21 cellular contexts compared by ENCODE assay signal in genomic region chrX:115588180-115588579, GRCh38. TPM values are rescaled to one million over a fixed set of nuclear protein-coding genes. Genes with fewer than 3 reads are reported as not detected.
DNase-seq lines count a peak whose midpoint lies in the region; ATAC-seq, FAIRE-seq and TF ChIP-seq lines count a peak whose summit lies in the region.
"Had no signal": no experiment of that assay in that cellular context is flagged by ENCODE, and none has a peak within 500 bp of the region (broad histone marks: within the 10 kb centered on the region; RNA-seq: fewer than 3 reads in every experiment).

No MANE protein-coding gene starts in this region.

- POLR2A ChIA-PET in T-cell (lab: Charles Lee) = no interaction called here

- H4K20me1 ChIP-seq in astrocyte (ENCODE audit: insufficient read depth, low read length) = peaks cover 4% of the 10 kb centered on the region

- intact Hi-C loops in left ventricle myocardium inferior (cut with micrococcal nuclease) = no loop called here
- intact Hi-C loops in tibial artery (cut with DNase I; ENCODE audit: low total_unique reads) = no loop called here

- no peak overlapping the region for H3K4me2 ChIP-seq in astrocyte (ENCODE audit: low read length)

- DNase-seq in left ventricle myocardium inferior (no peak), right atrium auricular region (ENCODE audit: low spot score) (no peak), astrocyte (ENCODE audit: low read depth) (no peak), fibroblast of villous mesenchyme (ENCODE audit: low read depth) (peak; percentile 62), tibial artery (no peak), substantia nigra (lab: John Stamatoyannopoulos, UW) (no peak), T-cell (no peak)
- DNase-seq: 8988T; CD4-positive, alpha-beta T cell; DMS153; NCI-H1417; NCI-H187; NCI-H2107; NCI-H2227 treated with DMSO at 0.1 percent for 48 hours; NCI-H510A treated with DMSO at 0.1 percent for 48 hours; SJCRH30 had no signal

- H3K4me1 ChIP-seq in left ventricle myocardium inferior = peaks cover 70% of the 10 kb centered on the region
- peaks cover 3 to 16% of the 10 kb centered on the region in 2 donors for H3K4me1 ChIP-seq in right atrium auricular region
- H3K4me1 ChIP-seq in astrocyte (ENCODE audit: insufficient read depth, low read length) = peaks cover 36% of the 10 kb centered on the region
- peaks cover 0 to 93% (median 14%) of the 10 kb centered on the region in 4 donors for H3K4me1 ChIP-seq in tibial artery

- no peaks in the 10 kb centered on the region for H3K9me3 ChIP-seq in left ventricle myocardium inferior (replicated peaks)
- H3K9me3 ChIP-seq in right atrium auricular region = no peaks in the 10 kb centered on the region
- no peaks in the 10 kb centered on the region for H3K9me3 ChIP-seq in astrocyte (ENCODE audit: insufficient read depth, low read depth, low read length)
- no peaks in the 10 kb centered on the region for H3K9me3 ChIP-seq in tibial artery
- H3K9me3 ChIP-seq: Caco-2 had no signal

- no peak overlapping the region for H3K27ac Mint-ChIP-seq in astrocyte (ENCODE audit: unreplicated experiment)
- H3K27ac Mint-ChIP-seq in T-cell = no peak overlapping the region
- H3K27ac Mint-ChIP-seq: CD4-positive, alpha-beta T cell had no signal

- CTCF ChIA-PET in T-cell (lab: Charles Lee) = no interaction called here

- H3K4me3 ChIP-seq in left ventricle myocardium inferior (no peak overlapping the region), right atrium auricular region (no peak overlapping the region), astrocyte (ENCODE audit: insufficient read depth, low read depth, low read length) (no peak overlapping the region), fibroblast of villous mesenchyme (ENCODE audit: low read depth, low read length) (no peak overlapping the region), tibial artery (no peak overlapping the region)
- H3K4me3 ChIP-seq: K562, SJCRH30 had no signal

- FAIRE-seq in astrocyte (lab: Jason Lieb, UNC) = peak; percentile 58
- FAIRE-seq: GM12892, H1, K562 had no signal

- no peaks in the 10 kb centered on the region for H3K36me3 ChIP-seq in left ventricle myocardium inferior
- H3K36me3 ChIP-seq in right atrium auricular region = no peaks in the 10 kb centered on the region
- no peaks in the 10 kb centered on the region for H3K36me3 ChIP-seq in astrocyte (ENCODE audit: insufficient read depth, low read length)
- no peaks in the 10 kb centered on the region for H3K36me3 ChIP-seq in tibial artery

- no peak overlapping the region for H3K9ac ChIP-seq in astrocyte (ENCODE audit: low read length)

- H3K36me3 Mint-ChIP-seq in astrocyte (ENCODE audit: low read depth, unreplicated experiment) (no peaks in the 10 kb centered on the region), T-cell (no peaks in the 10 kb centered on the region)

- H3K79me2 ChIP-seq in astrocyte (ENCODE audit: insufficient read depth, low read length) = peaks cover 93% of the 10 kb centered on the region

- no peak for ATAC-seq in HG03097 (IDR thresholded peaks at IDR 0.05; ENCODE audit: low FRiP score, unreplicated experiment)
- ATAC-seq in T-cell (replicated peaks in 1 of 4) = no peak
- ATAC-seq: K562 had no signal

- H2AFZ ChIP-seq in astrocyte (ENCODE audit: low read depth, low read length) = no peak overlapping the region

- no peaks in the 10 kb centered on the region for H3K9me3 Mint-ChIP-seq in astrocyte (ENCODE audit: unreplicated experiment)
- no peaks in the 10 kb centered on the region for H3K9me3 Mint-ChIP-seq in T-cell
- H3K9me3 Mint-ChIP-seq: CD4-positive, alpha-beta T cell had no signal

- H3K27me3 Mint-ChIP-seq in astrocyte (ENCODE audit: low read depth, unreplicated experiment) = no peaks in the 10 kb centered on the region
- peaks cover 0 to 23% of the 10 kb centered on the region in 2 donors for H3K27me3 Mint-ChIP-seq in T-cell
- H3K27me3 Mint-ChIP-seq: CD4-positive, alpha-beta T cell had no signal

- H3K4me3 Mint-ChIP-seq in astrocyte (ENCODE audit: unreplicated experiment) = no peak overlapping the region
- no peak overlapping the region for H3K4me3 Mint-ChIP-seq in T-cell
- H3K4me3 Mint-ChIP-seq: CD4-positive, alpha-beta T cell had no signal

- TF ChIP-seq CTCF in left ventricle myocardium inferior (IDR thresholded peaks at IDR 0.05; ENCODE audit: borderline replicate concordance) = no peak
- no peak for TF ChIP-seq CTCF in right atrium auricular region (IDR thresholded peaks at IDR 0.05)
- TF ChIP-seq CTCF in astrocyte (IDR thresholded peaks at IDR 0.05; ENCODE audit: insufficient read depth, low read depth, low read length) = no peak
- TF ChIP-seq CTCF in fibroblast of villous mesenchyme (IDR thresholded peaks at IDR 0.05; ENCODE audit: insufficient read depth, low read depth, low read length) = no peak
- no peak for TF ChIP-seq CTCF in tibial artery (IDR thresholded peaks at IDR 0.05)

- peaks cover 38% of the 10 kb centered on the region for H3K4me1 Mint-ChIP-seq in astrocyte (ENCODE audit: low read depth, unreplicated experiment)
- no peaks in the 10 kb centered on the region for H3K4me1 Mint-ChIP-seq in T-cell

- H3K27me3 ChIP-seq in left ventricle myocardium inferior (ENCODE audit: low read depth) (no peaks in the 10 kb centered on the region), right atrium auricular region (no peaks in the 10 kb centered on the region), astrocyte (ENCODE audit: insufficient read depth, low read length) (no peaks in the 10 kb centered on the region), tibial artery (no peaks in the 10 kb centered on the region)
- H3K27me3 ChIP-seq: SJCRH30 had no signal

- H3K27ac ChIP-seq in left ventricle myocardium inferior (replicated peaks) (peak overlapping the region; percentile 87), right atrium auricular region (no peak overlapping the region), astrocyte (ENCODE audit: low read depth, low read length) (no peak overlapping the region), tibial artery (peak overlapping the region; percentile 78 to 79), substantia nigra (ENCODE audit: low read depth, low read length, poor library complexity, severe bottlenecking) (no peak overlapping the region)
- H3K27ac ChIP-seq: SJCRH30 had no signal

RNA-seq across cellular contexts. Expression of gene PLS3, which starts 27.2 kb away (rescaled TPM):
- total RNA-seq in left ventricle myocardium inferior (42.7 TPM), right atrium auricular region (10 to 100 TPM; 33.4 to 40.1 TPM), astrocyte (310 and 313 TPM in 2 replicates), fibroblast of villous mesenchyme (271 and 323 TPM in 2 replicates), T-cell (1 to 10 TPM in 1 of 5 donors, under 1 TPM in 4; 0.30 to 1.3 (median 0.73) TPM)

Comparison
In these comparisons a context has a peak if more than half of its experiments do, and no peak if none do; other contexts are left out.
1. H3K27ac ChIP-seq: peak in left ventricle myocardium inferior (single experiment) and tibial artery (2 of 2); none in right atrium auricular region (0 of 2), astrocyte (single experiment) and substantia nigra (single experiment).
2. RNA of gene PLS3, which starts 27.2 kb away (total RNA-seq): 271 to 323 TPM in fibroblast of villous mesenchyme, 310 to 313 TPM in astrocyte, 42.7 TPM in left ventricle myocardium inferior (single experiment) and 33.4 to 40.1 TPM in right atrium auricular region; 0.30 to 1.3 TPM in T-cell; every median in the first group is over 10 times any median in the second.